Comparison of ENCODE assay signal across 14 cellular contexts in genomic region chr12:54463034-54463433, GRCh38. TPM values are rescaled to one million over a fixed set of nuclear protein-coding genes. Genes with fewer than 3 reads are reported as not detected.
DNase-seq lines count a peak whose midpoint lies in the region; ATAC-seq, FAIRE-seq and TF ChIP-seq lines count a peak whose summit lies in the region.
"Had no signal": no experiment of that assay in that cellular context is flagged by ENCODE, and none has a peak within 500 bp of the region (broad histone marks: within the 10 kb centered on the region; RNA-seq: fewer than 3 reads in every experiment).

No MANE protein-coding gene starts in this region.

- no peak overlapping the region for H2BK20ac ChIP-seq in IMR-90 (ENCODE audit: low read depth, low read length)

- H4K20me1 ChIP-seq in IMR-90 (ENCODE audit: insufficient read depth, low read length) (no peaks in the 10 kb centered on the region), K562 (replicated peaks; ENCODE audit: control insufficient read depth, insufficient read depth, low read length) (0 out of 2 replicates have a peak, but pooled peaks cover 5% of the 10 kb centered on the region)

- H3K4me1 Mint-ChIP-seq in activated CD4-positive, alpha-beta memory T cell treated with anti-CD3 and anti-CD28 coated beads for 36 hours (ENCODE audit: low read depth) = peaks cover 7% of the 10 kb centered on the region

- no peak for FAIRE-seq in K562 (lab: Jason Lieb, UNC)
- FAIRE-seq: endothelial cell of umbilical vein, kidney had no signal

- H3K4me2 ChIP-seq in IMR-90 (ENCODE audit: low read depth, low read length) = no peak overlapping the region
- H3K4me2 ChIP-seq in K562 (ENCODE audit: insufficient read depth, low read length) = no peak overlapping the region

- no peak overlapping the region for H2AK9ac ChIP-seq in IMR-90 (replicated peaks; ENCODE audit: low read depth, low read length, poor library complexity)

- H3K79me2 ChIP-seq in K562 (ENCODE audit: control insufficient read depth, insufficient read depth, low read length) = peaks cover 23% of the 10 kb centered on the region

- no peak overlapping the region for H3K18ac ChIP-seq in IMR-90 (ENCODE audit: low read depth, low read length)

- H3K23ac ChIP-seq in IMR-90 (ENCODE audit: low read depth, low read length) = no peak overlapping the region

- no peaks in the 10 kb centered on the region for H3K79me1 ChIP-seq in IMR-90 (ENCODE audit: low read depth in 1 of 2, low read length in 2 of 2)

- H2AFZ ChIP-seq in IMR-90 (replicated peaks; ENCODE audit: low read length, poor library complexity) (no peak overlapping the region), K562 (ENCODE audit: low read depth, low read length) (no peak overlapping the region)

- H3K9ac ChIP-seq in IMR-90 (ENCODE audit: low read depth, low read length) (no peak overlapping the region), K562 (ENCODE audit: insufficient read depth in 1 of 2, low read depth in 2 of 2, low read length in 2 of 2) (no peak overlapping the region)

- peaks cover 33% of the 10 kb centered on the region for H3K27me3 ChIP-seq in IMR-90 (ENCODE audit: control insufficient read depth, insufficient read depth, low read length)
- H3K27me3 ChIP-seq in K562 (ENCODE audit: control insufficient read depth in 2 of 2, insufficient read depth in 2 of 2, low read length in 2 of 2) = no peaks in the 10 kb centered on the region

- no peak overlapping the region for H3K56ac ChIP-seq in IMR-90 (ENCODE audit: extremely low read depth, insufficient read depth, low read length)

- H3K9me1 ChIP-seq in IMR-90 (ENCODE audit: insufficient read depth, low read length) (no peaks in the 10 kb centered on the region), K562 (ENCODE audit: control insufficient read depth, insufficient read depth, low read length) (no peaks in the 10 kb centered on the region)

- no peak for TF ChIP-seq EP300 in K562 (IDR thresholded peaks at IDR 0.05; ENCODE audit: low read length)

- H3K4me3 ChIP-seq in IMR-90 (ENCODE audit: insufficient read depth, low read depth, low read length) (no peak overlapping the region), K562 (no peak overlapping the region)

- H3K4ac ChIP-seq in IMR-90 (ENCODE audit: low read depth, low read length) = no peak overlapping the region

- no peak overlapping the region for H2BK120ac ChIP-seq in IMR-90 (ENCODE audit: low read depth, low read length)

- no peak overlapping the region for H3K14ac ChIP-seq in IMR-90 (replicated peaks; ENCODE audit: low read depth, low read length)

- DNase-seq in AG08395 (ENCODE audit: low spot score) (peak; percentile 77), IMR-90 (peak; percentile 27), K562 (ENCODE audit: extremely low read depth in 1 of 4, low spot score in 3 of 4) (peak in 2 of 4 experiments; percentile 20 to 25), iris pigment epithelial cell (ENCODE audit: low read depth) (peak; percentile 94), NCI-H2107 treated with DMSO at 0.1 percent for 48 hours (lab: John Stamatoyannopoulos, UW; ENCODE audit: unreplicated experiment) (no peak)
- DNase-seq in activated CD4-positive, alpha-beta memory T cell treated with anti-CD3 and anti-CD28 coated beads for 36 hours = no peak
- DNase-seq: BE2C, kidney, NCI-H1092 had no signal

- H3K27ac Mint-ChIP-seq in activated CD4-positive, alpha-beta memory T cell treated with anti-CD3 and anti-CD28 coated beads for 36 hours = no peak overlapping the region
- H3K27ac Mint-ChIP-seq: activated naive CD4-positive, alpha-beta T cell treated with anti-CD3 and anti-CD28 coated beads, Interleukin-2, amount 50 U/mL, for 72 hours; stimulated activated naive CD8-positive, alpha-beta T cell treated with anti-CD3 and anti-CD28 coated beads, Interleukin-15, Interleukin-2, amounts not matched to agents 100 ng/mL and 50 ng/mL, for 24 hours had no signal

- ATAC-seq in IMR-90 (ENCODE audit: low read depth) = no peak
- no peak for ATAC-seq in K562
- no peak for ATAC-seq in activated CD4-positive, CD25-positive, alpha-beta regulatory T cell treated with anti-CD3 and anti-CD28 coated beads, Interleukin-2, amount 50 U/mL, for 24 hours
- no peak for ATAC-seq in HG03342 (IDR thresholded peaks at IDR 0.05; ENCODE audit: unreplicated experiment)
- ATAC-seq: activated naive CD4-positive, alpha-beta T cell treated with anti-CD3 and anti-CD28 coated beads, Interleukin-2, amount 50 U/mL, for 72 hours had no signal

- H2AK5ac ChIP-seq in IMR-90 (ENCODE audit: low read depth, low read length) = no peak overlapping the region

- CTCF ChIA-PET in IMR-90 (lab: Yijun Ruan, JAX) (no interaction called here), K562 (lab: Yijun Ruan, JAX; ENCODE audit: low intra/inter-chr PET ratio) (no interaction called here)
- CTCF ChIA-PET in activated CD4-positive, alpha-beta memory T cell treated with anti-CD3 and anti-CD28 coated beads for 36 hours (lab: Charles Lee) = interaction anchor here (0.9 to 1.6 kb wide), 6 partner anchors 24 to 609 kb away, joined by 3 to 14 read pairs (median 4); partner anchors contain the start of gene NCKAP1L

- H3K36me3 Mint-ChIP-seq in activated CD4-positive, alpha-beta memory T cell treated with anti-CD3 and anti-CD28 coated beads for 36 hours = no peaks in the 10 kb centered on the region
- H3K36me3 Mint-ChIP-seq: activated naive CD4-positive, alpha-beta T cell treated with anti-CD3 and anti-CD28 coated beads, Interleukin-2, amount 50 U/mL, for 72 hours had no signal

- no peaks in the 10 kb centered on the region for H3K4me1 ChIP-seq in IMR-90 (ENCODE audit: control insufficient read depth, insufficient read depth, low read length)
- no peaks in the 10 kb centered on the region for H3K4me1 ChIP-seq in K562 (replicated peaks in 1 of 2; ENCODE audit: control insufficient read depth in 2 of 2, insufficient read depth in 2 of 2, low read length in 2 of 2)
- H3K4me1 ChIP-seq: BE2C had no signal

- no peak for TF ChIP-seq POLR2A in IMR-90 (IDR thresholded peaks at IDR 0.05; ENCODE audit: low read depth, low read length)
- no peak for TF ChIP-seq POLR2A in K562 (conservative IDR thresholded peaks at IDR 0.05)

- H3K9me3 Mint-ChIP-seq in activated CD4-positive, alpha-beta memory T cell treated with anti-CD3 and anti-CD28 coated beads for 36 hours = no peaks in the 10 kb centered on the region
- H3K9me3 Mint-ChIP-seq: activated naive CD4-positive, alpha-beta T cell treated with anti-CD3 and anti-CD28 coated beads, Interleukin-2, amount 50 U/mL, for 72 hours; stimulated activated naive CD8-positive, alpha-beta T cell treated with anti-CD3 and anti-CD28 coated beads, Interleukin-15, Interleukin-2, amounts not matched to agents 100 ng/mL and 50 ng/mL, for 24 hours had no signal

- H3K36me3 ChIP-seq in IMR-90 (ENCODE audit: control insufficient read depth, insufficient read depth, low read length) (no peaks in the 10 kb centered on the region), K562 (ENCODE audit: control insufficient read depth, insufficient read depth, low read length) (peaks cover 95% of the 10 kb centered on the region)
- H3K36me3 ChIP-seq: BE2C had no signal

- intact Hi-C loops in IMR-90 (cut with micrococcal nuclease) (no loop called here), K562 (cut with micrococcal nuclease) (no loop called here)
- intact Hi-C loops in activated CD4-positive, alpha-beta memory T cell treated with anti-CD3 and anti-CD28 coated beads for 36 hours (cut with micrococcal nuclease) = no loop called here

- no peak overlapping the region for H4K91ac ChIP-seq in IMR-90 (ENCODE audit: insufficient read depth, low read depth, low read length)

- H4K8ac ChIP-seq in IMR-90 (ENCODE audit: low read depth in 2 of 2, low read length in 2 of 2) = no peak overlapping the region

- dilution Hi-C loops in IMR-90 (cut with HindIII; ENCODE audit: low sequenced_read_pairs, unreplicated experiment) = no loop called here

- no peak overlapping the region for H2BK5ac ChIP-seq in IMR-90 (ENCODE audit: low read depth, low read length, poor library complexity, severe bottlenecking)

- in situ Hi-C loops in IMR-90 (cut with MboI; ENCODE audit: low sequenced_read_pairs) (no loop called here), K562 (cut with MboI) (no loop called here)

- H3K9me3 ChIP-seq in IMR-90 (ENCODE audit: control insufficient read depth, insufficient read depth, low read length) (no peaks in the 10 kb centered on the region), K562 (replicated peaks; ENCODE audit: control insufficient read depth, insufficient read depth, low read depth, low read length) (no peaks in the 10 kb centered on the region)
- H3K9me3 ChIP-seq: BE2C had no signal

- no peak overlapping the region for H4K5ac ChIP-seq in IMR-90 (ENCODE audit: low read depth, low read length)

- no TSS peak for BruUV-seq in IMR-90 (replicated peaks; lab: Mats Ljungman, UMichigan)
- BruUV-seq in K562 (replicated peaks; lab: Mats Ljungman, UMichigan) = no TSS peak

- H3K4me3 Mint-ChIP-seq in activated CD4-positive, alpha-beta memory T cell treated with anti-CD3 and anti-CD28 coated beads for 36 hours = no peak overlapping the region
- H3K4me3 Mint-ChIP-seq: stimulated activated naive CD8-positive, alpha-beta T cell treated with anti-CD3 and anti-CD28 coated beads, Interleukin-15, Interleukin-2, amounts not matched to agents 100 ng/mL and 50 ng/mL, for 24 hours had no signal

- TF ChIP-seq CTCF in IMR-90 (conservative IDR thresholded peaks at IDR 0.05; ENCODE audit: low read depth, low read length) (no peak), K562 (IDR thresholded peaks at IDR 0.05 in 2 of 3, conservative IDR thresholded peaks at IDR 0.05 in 1 of 3; ENCODE audit: insufficient read depth in 2 of 3, low read depth in 1 of 3, low read length in 3 of 3) (no peak)

- no peak overlapping the region for H3K27ac ChIP-seq in IMR-90 (ENCODE audit: insufficient read depth, low read length)
- H3K27ac ChIP-seq in K562 (ENCODE audit: extremely low read depth, low read depth, low read length) = no peak overlapping the region

- 30% methylated on average over 2 of the region's 2 CpGs; no CpG with 5 or more reads in 1 of the 2 experiments for WGBS in IMR-90 (ENCODE audit: extremely low coverage in 2 of 2, insufficient read length in 1 of 2), 2 experiments
- 64% methylated on average over 2 of the region's 2 CpGs for WGBS in K562 (ENCODE audit: insufficient coverage, low coverage, missing lambda C conversion rate)

- H3K27me3 Mint-ChIP-seq in activated CD4-positive, alpha-beta memory T cell treated with anti-CD3 and anti-CD28 coated beads for 36 hours = peaks cover 11% of the 10 kb centered on the region

- H2BK15ac ChIP-seq in IMR-90 (ENCODE audit: low read depth, low read length) = no peak overlapping the region

- TF ChIP-seq RAD21 in IMR-90 (IDR thresholded peaks at IDR 0.05; ENCODE audit: low read length) = no peak
- no peak for TF ChIP-seq RAD21 in K562 (CRISPR knock-in tag; conservative IDR thresholded peaks at IDR 0.05 in 1 of 2, IDR thresholded peaks at IDR 0.05 in 1 of 2)

- POLR2A ChIA-PET in IMR-90 (lab: Charles Lee; ENCODE audit: unreplicated experiment) = no interaction called here
- POLR2A ChIA-PET in K562 (lab: Yijun Ruan, JAX) = interaction anchor here (0.5 to 2.7 kb wide), 8 partner anchors 9 to 1992 kb away, joined by 3 to 18 read pairs (median 5); partner anchors contain the start of gene GTSF1
- POLR2A ChIA-PET in activated CD4-positive, alpha-beta memory T cell treated with anti-CD3 and anti-CD28 coated beads for 36 hours (lab: Charles Lee) = interaction anchor here (0.6 kb wide), 1 partner anchor 182 kb away, joined by 3 read pairs; no protein-coding TSS in a partner anchor

RNA-seq across cellular contexts. Expression of gene GTSF1, which starts 10.4 kb away (rescaled TPM):
- not detected in 2 replicates for total RNA-seq in IMR-90 (2012; rRNA removed)
- not detected in 2 replicates for polyA plus RNA-seq in IMR-90 (2012; rRNA removed)
- not detected in 2 replicates for polyA plus RNA-seq in IMR-90 (2012; cell fraction: cytosol; rRNA removed)
- not detected in 2 replicates for polyA plus RNA-seq in IMR-90 (2012; cell fraction: nucleus; rRNA removed; ENCODE audit: low replicate concordance)
- total RNA-seq in K562 (2011; cell fraction: chromatin; rRNA removed; ENCODE audit: low replicate concordance) = 171 and 231 TPM in 2 replicates
- 114 and 120 TPM in 2 replicates for total RNA-seq in K562 (2011; cell fraction: nucleolus; rRNA removed)
- total RNA-seq in K562 (2011; cell fraction: nucleoplasm; rRNA removed) = 142 and 195 TPM in 2 replicates
- 247 and 289 TPM in 2 replicates for total RNA-seq in K562 (2014; rRNA removed)
- 426 and 493 TPM in 2 replicates for total RNA-seq in K562 (2014; rRNA removed; fragmentation: Illumina TruSeq; extraction: Trizol)
- 370 and 390 TPM in 2 replicates for total RNA-seq in K562 (2015; rRNA removed; fragmentation: Illumina TruSeq; extraction: Trizol)
- 275 and 293 TPM in 2 replicates for total RNA-seq in K562 (2021)
- 755 and 772 TPM in 2 replicates for polyA plus RNA-seq in K562 (2011; rRNA removed)
- 401 and 610 TPM in 2 replicates for polyA plus RNA-seq in K562 (2011; cell fraction: cytosol; rRNA removed)
- 280 and 410 TPM in 2 replicates for polyA plus RNA-seq in K562 (2011; cell fraction: nucleus; rRNA removed)
- polyA plus RNA-seq in K562 (2012) = 413 and 440 TPM in 2 replicates
- 506 and 588 TPM in 2 replicates for polyA plus RNA-seq in K562 (2014; fragmentation: Illumina TruSeq; extraction: Trizol)
- polyA plus RNA-seq in K562 (2014; fragmentation: Nextera tagmentation; extraction: Ambion mirVana) = 1,000 to 10,000 TPM; 1,162 to 1,335 TPM
- polyA plus RNA-seq in K562 (2014; rRNA removed) = 490 and 525 TPM in 2 replicates
- 316 and 357 TPM in 2 replicates for polyA minus RNA-seq in K562 (2011; rRNA and poly(A)+ RNA removed)
- 105 and 110 TPM in 2 replicates for polyA minus RNA-seq in K562 (2011; cell fraction: cytosol; rRNA and poly(A)+ RNA removed)
- 61.3 and 121 TPM in 2 replicates for polyA minus RNA-seq in K562 (2011; cell fraction: nucleus; rRNA and poly(A)+ RNA removed)
- total RNA-seq in activated CD4-positive, alpha-beta memory T cell treated with anti-CD3 and anti-CD28 coated beads for 36 hours = 10 to 100 TPM; 11.3 to 13.0 TPM
- total RNA-seq: endothelial cell of umbilical vein had no signal

RNA-seq across cellular contexts. Expression of gene NCKAP1L, which starts 34.5 kb away (rescaled TPM):
- not detected in 2 replicates for total RNA-seq in IMR-90 (2012; rRNA removed)
- not detected in 2 replicates for polyA plus RNA-seq in IMR-90 (2012; rRNA removed)
- not detected in 2 replicates for polyA plus RNA-seq in IMR-90 (2012; cell fraction: cytosol; rRNA removed)
- not detected in 2 replicates for polyA plus RNA-seq in IMR-90 (2012; cell fraction: nucleus; rRNA removed; ENCODE audit: low replicate concordance)
- 19.1 and 19.6 TPM in 2 replicates for total RNA-seq in K562 (2011; cell fraction: chromatin; rRNA removed; ENCODE audit: low replicate concordance)
- total RNA-seq in K562 (2011; cell fraction: nucleolus; rRNA removed) = 7.2 and 7.8 TPM in 2 replicates
- total RNA-seq in K562 (2011; cell fraction: nucleoplasm; rRNA removed) = 10.0 and 15.0 TPM in 2 replicates
- 19.3 and 32.9 TPM in 2 replicates for total RNA-seq in K562 (2014; rRNA removed)
- 34.5 and 41.6 TPM in 2 replicates for total RNA-seq in K562 (2014; rRNA removed; fragmentation: Illumina TruSeq; extraction: Trizol)
- 48.2 and 53.9 TPM in 2 replicates for total RNA-seq in K562 (2015; rRNA removed; fragmentation: Illumina TruSeq; extraction: Trizol)
- total RNA-seq in K562 (2021) = 29.3 and 30.4 TPM in 2 replicates
- polyA plus RNA-seq in K562 (2011; rRNA removed) = 19.9 and 70.0 TPM in 2 replicates
- polyA plus RNA-seq in K562 (2011; cell fraction: cytosol; rRNA removed) = 13.8 and 66.9 TPM in 2 replicates
- 17.9 and 90.8 TPM in 2 replicates for polyA plus RNA-seq in K562 (2011; cell fraction: nucleus; rRNA removed)
- 40.5 and 54.5 TPM in 2 replicates for polyA plus RNA-seq in K562 (2012)
- polyA plus RNA-seq in K562 (2014; fragmentation: Illumina TruSeq; extraction: Trizol) = 29.0 and 30.7 TPM in 2 replicates
- polyA plus RNA-seq in K562 (2014; fragmentation: Nextera tagmentation; extraction: Ambion mirVana) = 10 to 100 TPM; 12.6 to 29.1 TPM
- 19.7 and 21.1 TPM in 2 replicates for polyA plus RNA-seq in K562 (2014; rRNA removed)
- polyA minus RNA-seq in K562 (2011; rRNA and poly(A)+ RNA removed) = 29.9 and 129 TPM in 2 replicates
- 9.1 and 28.6 TPM in 2 replicates for polyA minus RNA-seq in K562 (2011; cell fraction: cytosol; rRNA and poly(A)+ RNA removed)
- 6.9 and 56.2 TPM in 2 replicates for polyA minus RNA-seq in K562 (2011; cell fraction: nucleus; rRNA and poly(A)+ RNA removed)
- total RNA-seq in activated CD4-positive, alpha-beta memory T cell treated with anti-CD3 and anti-CD28 coated beads for 36 hours = 100 to 1,000 TPM; 158 to 160 TPM

RNA-seq across cellular contexts. Expression of gene ITGA5, which starts 44.0 kb away (rescaled TPM):
- total RNA-seq in IMR-90 (2012; rRNA removed) (144 and 159 TPM in 2 replicates), K562 (2014; rRNA removed) (47.4 and 59.0 TPM in 2 replicates), K562 (2014; rRNA removed; fragmentation: Illumina TruSeq; extraction: Trizol) (41.7 and 49.0 TPM in 2 replicates), K562 (2015; rRNA removed; fragmentation: Illumina TruSeq; extraction: Trizol) (33.7 and 34.5 TPM in 2 replicates), K562 (2021) (71.0 and 75.2 TPM in 2 replicates)
- polyA plus RNA-seq in IMR-90 (2012; rRNA removed) (254 and 259 TPM in 2 replicates), K562 (2011; rRNA removed) (55.5 and 114 TPM in 2 replicates), K562 (2014; fragmentation: Illumina TruSeq; extraction: Trizol) (82.1 and 82.8 TPM in 2 replicates), K562 (2014; fragmentation: Nextera tagmentation; extraction: Ambion mirVana) (1 to 10 TPM; 9.1 to 9.2 TPM), K562 (2014; rRNA removed) (34.0 and 36.0 TPM in 2 replicates)
- polyA plus RNA-seq in IMR-90 (2012; cell fraction: cytosol; rRNA removed) = 136 and 185 TPM in 2 replicates
- polyA plus RNA-seq in IMR-90 (2012; cell fraction: nucleus; rRNA removed; ENCODE audit: low replicate concordance) = 196 and 225 TPM in 2 replicates
- 326 and 672 TPM in 2 replicates for total RNA-seq in K562 (2011; cell fraction: chromatin; rRNA removed; ENCODE audit: low replicate concordance)
- 425 and 592 TPM in 2 replicates for total RNA-seq in K562 (2011; cell fraction: nucleolus; rRNA removed)
- 368 and 393 TPM in 2 replicates for total RNA-seq in K562 (2011; cell fraction: nucleoplasm; rRNA removed)
- 44.7 and 52.4 TPM in 2 replicates for polyA plus RNA-seq in K562 (2011; cell fraction: cytosol; rRNA removed)
- 273 and 364 TPM in 2 replicates for polyA plus RNA-seq in K562 (2011; cell fraction: nucleus; rRNA removed)
- polyA plus RNA-seq in K562 (2012) = 58.8 and 103 TPM in 2 replicates
- polyA minus RNA-seq in K562 (2011; rRNA and poly(A)+ RNA removed) = 104 and 113 TPM in 2 replicates
- 72.0 and 119 TPM in 2 replicates for polyA minus RNA-seq in K562 (2011; cell fraction: cytosol; rRNA and poly(A)+ RNA removed)
- polyA minus RNA-seq in K562 (2011; cell fraction: nucleus; rRNA and poly(A)+ RNA removed) = 150 and 186 TPM in 2 replicates
- total RNA-seq in activated CD4-positive, alpha-beta memory T cell treated with anti-CD3 and anti-CD28 coated beads for 36 hours = 10 to 100 TPM; 33.8 to 34.9 TPM

Comparison
In these comparisons a context has a peak if more than half of its experiments do, and no peak if none do; other contexts are left out.
1. DNase-seq: peak in AG08395 (single experiment), IMR-90 (single experiment) and iris pigment epithelial cell (single experiment); none in activated CD4-positive, alpha-beta memory T cell treated with anti-CD3 and anti-CD28 coated beads for 36 hours (single experiment) and NCI-H2107 treated with DMSO at 0.1 percent for 48 hours (single experiment).
2. RNA of gene GTSF1, which starts 10.4 kb away (total RNA-seq): 114 to 493 TPM in K562; 11.3 to 13.0 TPM in activated CD4-positive, alpha-beta memory T cell treated with anti-CD3 and anti-CD28 coated beads for 36 hours and not detected in IMR-90; every median in the first group is over 4 times any median in the second.